ENCODE assay signal across 10 cellular contexts in the genomic region with DNA sequence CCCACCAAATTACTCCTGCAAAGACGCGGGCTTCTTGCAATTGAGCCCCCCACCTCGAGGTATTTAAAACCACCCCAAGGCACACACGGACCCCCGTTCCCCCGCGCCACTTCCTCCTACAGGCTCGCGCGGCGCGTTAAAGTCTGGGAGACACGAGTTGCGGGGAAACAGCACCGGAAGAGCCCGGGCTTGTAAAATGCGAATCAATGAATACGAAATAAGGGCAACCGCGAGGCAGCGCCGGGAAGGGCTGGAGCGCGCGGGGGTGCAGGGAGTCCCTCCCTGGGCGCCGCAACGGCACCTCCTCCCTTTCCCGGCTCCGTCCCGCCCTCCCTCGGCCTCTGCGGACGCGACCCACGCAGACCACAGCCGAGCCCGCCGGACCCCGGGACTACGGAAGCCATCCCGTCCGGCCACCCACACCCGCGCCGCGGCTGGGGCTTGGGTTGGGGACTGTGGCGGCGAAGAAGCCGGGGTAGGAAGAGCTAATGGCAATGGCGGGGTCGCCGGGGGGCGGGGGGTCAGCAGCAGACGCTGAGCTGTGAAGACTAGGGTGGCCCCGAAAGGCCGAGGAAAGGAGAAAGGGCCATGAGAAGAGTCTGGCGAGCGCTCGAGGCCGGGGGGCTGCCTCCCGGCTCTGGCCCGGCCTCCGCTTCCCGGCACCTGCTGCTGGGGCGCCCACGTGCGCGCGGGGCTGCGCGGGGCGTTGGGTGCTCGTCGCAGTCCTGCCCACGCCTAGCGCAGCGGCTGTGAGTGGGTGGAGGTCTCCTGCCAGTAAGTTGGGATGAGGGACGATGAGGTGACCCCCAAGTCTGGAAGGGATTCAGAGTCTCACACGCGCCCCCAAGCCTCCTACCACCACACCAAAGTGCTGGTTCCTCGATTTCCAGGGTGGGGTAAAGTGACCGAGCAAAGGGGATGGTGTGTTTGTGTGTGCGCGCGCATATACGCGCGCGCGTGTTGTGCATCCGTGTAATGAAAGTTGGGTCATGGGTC. TPM values are rescaled to one million over a fixed set of nuclear protein-coding genes. Genes with fewer than 3 reads are reported as not detected.
DNase-seq lines count a peak whose midpoint lies in the region; FAIRE-seq and TF ChIP-seq lines count a peak whose summit lies in the region.
"Had no signal": no experiment of that assay in that cellular context is flagged by ENCODE, and none has a peak within 500 bp of the region (broad histone marks: within the 10 kb centered on the region; RNA-seq: fewer than 3 reads in every experiment).

No MANE protein-coding gene starts in this region.

- peaks cover 10% of the 10 kb centered on the region for H3K4me1 Mint-ChIP-seq in stimulated activated naive CD8-positive, alpha-beta T cell treated with anti-CD3 and anti-CD28 coated beads, Interleukin-15, Interleukin-2, amounts not matched to agents 100 ng/mL and 50 ng/mL, for 24 hours (ENCODE audit: low read depth)

- TF ChIP-seq CTCF in left ventricle myocardium inferior (IDR thresholded peaks at IDR 0.05; ENCODE audit: borderline replicate concordance): no peak
- no peak for TF ChIP-seq CTCF in kidney (IDR thresholded peaks at IDR 0.05; ENCODE audit: borderline replicate concordance, extremely low read depth, insufficient read depth)

- H3K36me3 ChIP-seq in left ventricle myocardium inferior (no peaks in the 10 kb centered on the region), kidney (ENCODE audit: control insufficient read depth in 1 of 2, insufficient read depth in 2 of 2, low read length in 2 of 2) (no peaks in the 10 kb centered on the region)

- H3K9ac ChIP-seq in kidney (ENCODE audit: low read length in 2 of 2): no peak overlapping the region

- no peak overlapping the region for H3K27ac ChIP-seq in left ventricle myocardium inferior (replicated peaks)
- H3K27ac ChIP-seq in kidney (ENCODE audit: low read depth in 2 of 2, low read length in 2 of 2): no peak overlapping the region
- H3K27ac ChIP-seq: 22Rv1 had no signal

- DNase-seq in DMS 273 (lab: John Stamatoyannopoulos, UW; ENCODE audit: unreplicated experiment): peak; percentile 21
- no peak for DNase-seq in DMS 273 treated with DMSO at 0.1 percent for 48 hours (lab: John Stamatoyannopoulos, UW)
- DNase-seq in NCI-H748 (lab: John Stamatoyannopoulos, UW; ENCODE audit: unreplicated experiment): peak; percentile 64
- DNase-seq in left ventricle myocardium inferior: no peak
- no peak for DNase-seq in NCI-H128 (lab: John Stamatoyannopoulos, UW; ENCODE audit: unreplicated experiment)
- no peak for DNase-seq in NCI-H2081 (lab: John Stamatoyannopoulos, UW)
- DNase-seq in kidney: no peak
- DNase-seq: activated T-cell treated with anti-CD3 and anti-CD28 coated beads, Interleukin-2, amount 50 U/mL, for 24 hours had no signal

- peaks cover 28% of the 10 kb centered on the region for H3K4me1 ChIP-seq in left ventricle myocardium inferior
- no peaks in the 10 kb centered on the region for H3K4me1 ChIP-seq in kidney (ENCODE audit: control insufficient read depth in 1 of 2, insufficient read depth in 1 of 2, low read depth in 1 of 2, low read length in 2 of 2)

- intact Hi-C loops in left ventricle myocardium inferior (cut with micrococcal nuclease) (no loop called here), kidney (cut with DNase I) (no loop called here)

- H3K9me3 Mint-ChIP-seq in stimulated activated naive CD8-positive, alpha-beta T cell treated with anti-CD3 and anti-CD28 coated beads, Interleukin-15, Interleukin-2, amounts not matched to agents 100 ng/mL and 50 ng/mL, for 24 hours: no peaks in the 10 kb centered on the region
- H3K9me3 Mint-ChIP-seq: activated T-cell treated with anti-CD3 and anti-CD28 coated beads, Interleukin-2, amount 50 U/mL, for 24 hours had no signal

- H3K9me3 ChIP-seq in left ventricle myocardium inferior (replicated peaks) (no peaks in the 10 kb centered on the region), kidney (ENCODE audit: control insufficient read depth in 1 of 2, low read length in 2 of 2) (no peaks in the 10 kb centered on the region)

- no peak for FAIRE-seq in kidney (lab: Jason Lieb, UNC)

- no peak overlapping the region for H3K27ac Mint-ChIP-seq in stimulated activated naive CD8-positive, alpha-beta T cell treated with anti-CD3 and anti-CD28 coated beads, Interleukin-15, Interleukin-2, amounts not matched to agents 100 ng/mL and 50 ng/mL, for 24 hours
- H3K27ac Mint-ChIP-seq: activated T-cell treated with anti-CD3 and anti-CD28 coated beads, Interleukin-2, amount 50 U/mL, for 24 hours had no signal

- H3K27me3 ChIP-seq in left ventricle myocardium inferior (ENCODE audit: low read depth): peaks cover 68% of the 10 kb centered on the region

- H3K36me3 Mint-ChIP-seq in stimulated activated naive CD8-positive, alpha-beta T cell treated with anti-CD3 and anti-CD28 coated beads, Interleukin-15, Interleukin-2, amounts not matched to agents 100 ng/mL and 50 ng/mL, for 24 hours (ENCODE audit: low read depth): no peaks in the 10 kb centered on the region

- H3K27me3 Mint-ChIP-seq in stimulated activated naive CD8-positive, alpha-beta T cell treated with anti-CD3 and anti-CD28 coated beads, Interleukin-15, Interleukin-2, amounts not matched to agents 100 ng/mL and 50 ng/mL, for 24 hours: peaks cover 33% of the 10 kb centered on the region

- peak overlapping the region; percentile 62 for H3K4me3 ChIP-seq in left ventricle myocardium inferior
- H3K4me3 ChIP-seq in kidney (ENCODE audit: low read length in 2 of 2): no peak overlapping the region

- peak overlapping the region; percentile 37 for H3K4me3 Mint-ChIP-seq in stimulated activated naive CD8-positive, alpha-beta T cell treated with anti-CD3 and anti-CD28 coated beads, Interleukin-15, Interleukin-2, amounts not matched to agents 100 ng/mL and 50 ng/mL, for 24 hours
- H3K4me3 Mint-ChIP-seq: activated T-cell treated with anti-CD3 and anti-CD28 coated beads, Interleukin-2, amount 50 U/mL, for 24 hours had no signal

RNA-seq across cellular contexts. Expression of gene NETO1, which starts 1.2 kb away (rescaled TPM):
- total RNA-seq in left ventricle myocardium inferior (not detected), kidney (1.6 TPM)
- not detected for polyA plus RNA-seq in kidney (ENCODE audit: insufficient read depth, low read depth, low replicate concordance)

Comparison
In these comparisons a context has a peak if more than half of its experiments do, and no peak if none do; other contexts are left out.
1. DNase-seq: peak in DMS 273 (single experiment) and NCI-H748 (single experiment); none in DMS 273 treated with DMSO at 0.1 percent for 48 hours (single experiment), left ventricle myocardium inferior (single experiment), NCI-H128 (single experiment), NCI-H2081 (0 of 2) and kidney (single experiment).